Comparison of ENCODE assay signal across 8 cellular contexts in genomic region chr22:37658133-37659065, GRCh38. TPM values are rescaled to one million over a fixed set of nuclear protein-coding genes. Genes with fewer than 3 reads are reported as not detected.
A peak's percentile ranks its signal among the peaks of the same experiment; 100 is the strongest.
DNase-seq lines count a peak whose midpoint lies in the region; ATAC-seq, FAIRE-seq and TF ChIP-seq lines count a peak whose summit lies in the region.

TSS of gene PDXP (plus strand) at chr22:37658723. CDS start at chr22:37658783, 60 bp downstream.

- FAIRE-seq in keratinocyte (lab: Jason Lieb, UNC) = peak; percentile 88

- H2AFZ ChIP-seq in keratinocyte (ENCODE audit: control insufficient read depth, low read length) = peak within 1 kb of the TSS; percentile 90

- dilution Hi-C loops in keratinocyte (cut with MboI; ENCODE audit: extremely low pct_ligation_motif_present, low sequenced_read_pairs) = no loop called here

- H3K36me3 ChIP-seq in keratinocyte (ENCODE audit: control insufficient read depth in 2 of 2, extremely low read depth in 1 of 2, insufficient read depth in 2 of 2, low read length in 2 of 2) = peaks cover 0 to 7% of the 10 kb centered on the region in 2 experiments

- H4K20me1 ChIP-seq in keratinocyte (ENCODE audit: control insufficient read depth, extremely low read depth, insufficient read depth, low read length) = peaks cover 6% of the 10 kb centered on the region

- ATAC-seq in GM19043 (IDR thresholded peaks at IDR 0.05; ENCODE audit: low read depth, unreplicated experiment) (peak; percentile 86), HG03378 (IDR thresholded peaks at IDR 0.05; ENCODE audit: unreplicated experiment) (peak; percentile 74)

- H3K27ac ChIP-seq in keratinocyte (ENCODE audit: control insufficient read depth, insufficient read depth, low read length) = peak within 1 kb of the TSS; percentile 60

- H3K9ac ChIP-seq in keratinocyte (ENCODE audit: control insufficient read depth, extremely low read depth, insufficient read depth, low read length) = peak within 1 kb of the TSS; percentile 57

- H3K9me3 ChIP-seq in keratinocyte (ENCODE audit: control insufficient read depth, low read depth, low read length) = no peaks in the 10 kb centered on the region

- H3K9me1 ChIP-seq in keratinocyte (ENCODE audit: control insufficient read depth, extremely low read depth, insufficient read depth, low read length) = no peaks in the 10 kb centered on the region

- no peaks in the 10 kb centered on the region for H3K27me3 ChIP-seq in keratinocyte (ENCODE audit: control insufficient read depth, extremely low read depth, insufficient read depth, low read length)

- no peak for TF ChIP-seq CTCF in AG10803 (conservative IDR thresholded peaks at IDR 0.05; ENCODE audit: low read length)
- TF ChIP-seq CTCF in keratinocyte (optimal IDR thresholded peaks at IDR 0.05 in 1 of 3, IDR thresholded peaks at IDR 0.05 in 1 of 3, conservative IDR thresholded peaks at IDR 0.05 in 1 of 3; ENCODE audit: extremely low read depth in 1 of 3, insufficient read depth in 2 of 3, low read length in 3 of 3) = no peak

- H3K4me3 ChIP-seq in AG10803 (ENCODE audit: low read length) = peak within 1 kb of the TSS; percentile 78
- H3K4me3 ChIP-seq in keratinocyte (ENCODE audit: control insufficient read depth in 2 of 3, extremely low read depth in 1 of 3, insufficient read depth in 2 of 3, low read depth in 1 of 3, low read length in 3 of 3) = peak within 1 kb of the TSS; percentile 60 to 78 (median 65)

- H3K4me1 ChIP-seq in keratinocyte (ENCODE audit: control insufficient read depth, extremely low read depth, insufficient read depth, low read length) = peaks cover 20% of the 10 kb centered on the region

- peak within 1 kb of the TSS; percentile 98 for H3K4me2 ChIP-seq in keratinocyte (ENCODE audit: control insufficient read depth, extremely low read depth, insufficient read depth, low read depth, low read length)

- DNase-seq in AG10803 (ENCODE audit: low read depth) = peak; percentile 100
- peak; percentile 98 for DNase-seq in NCI-H460 (ENCODE audit: extremely low read depth, low read depth)
- peak; percentile 99 for DNase-seq in activated CD4-positive, CD25-positive, alpha-beta regulatory T cell treated with anti-CD3 and anti-CD28 coated beads, Interleukin-2, amount 50 U/mL, for 72 hours
- peak; percentile 100 for DNase-seq in cerebellum (ENCODE audit: low spot score)
- peak; percentile 98 for DNase-seq in keratinocyte (ENCODE audit: low read depth, low spot score)
- peak; percentile 97 for DNase-seq in stimulated activated CD4-positive, alpha-beta T cell treated with anti-CD3 and anti-CD28 coated beads, Interleukin-15, amount 100 ng/mL, for 1 hour (ENCODE audit: low read depth in 1 of 2, low spot score in 1 of 2)

- H3K79me2 ChIP-seq in keratinocyte (ENCODE audit: control insufficient read depth, insufficient read depth, low read length) = peaks cover 21% of the 10 kb centered on the region

RNA-seq across cellular contexts. Expression of gene PDXP, which starts in this region (rescaled TPM):
- 27.1 and 37.5 TPM in 2 replicates for total RNA-seq in NCI-H460 (2014; rRNA removed; shearing (Covaris generic))
- polyA plus RNA-seq in NCI-H460 (2014; cell fraction: nucleus; rRNA removed) = 32.5 and 34.0 TPM in 2 replicates
- total RNA-seq in cerebellum = 34.0 TPM
- 4.6 to 6.3 TPM (median 5.2 TPM) in 3 replicates for polyA plus RNA-seq in keratinocyte
- 0.64 TPM for polyA plus RNA-seq in keratinocyte (2011; ENCODE audit: low read depth)
- polyA plus RNA-seq in keratinocyte (2011; cell fraction: cytosol; rRNA removed) = 4.0 and 5.5 TPM in 2 replicates
- 1.2 and 2.5 TPM in 2 replicates for polyA plus RNA-seq in keratinocyte (2011; cell fraction: nucleus; rRNA removed)
- 2.8 and 3.1 TPM in 2 replicates for polyA plus RNA-seq in keratinocyte (2012; ENCODE audit: low replicate concordance)
- polyA minus RNA-seq in keratinocyte = 0.33 to 1.9 TPM (median 1.4 TPM) in 3 replicates
- polyA minus RNA-seq in keratinocyte (2011; cell fraction: cytosol; rRNA and poly(A)+ RNA removed) = 6.7 TPM
- 0.95 and 1.4 TPM in 2 replicates for polyA minus RNA-seq in keratinocyte (2011; cell fraction: nucleus; rRNA and poly(A)+ RNA removed)

Comparison
In these comparisons a context has a peak if more than half of its experiments do, and no peak if none do; other contexts are left out.
1. Peak in every context shown above with its lines: DNase-seq, ATAC-seq, H3K4me3 ChIP-seq and H3K27ac ChIP-seq.